ENCODE assay signal across 26 cellular contexts in the genomic region with DNA sequence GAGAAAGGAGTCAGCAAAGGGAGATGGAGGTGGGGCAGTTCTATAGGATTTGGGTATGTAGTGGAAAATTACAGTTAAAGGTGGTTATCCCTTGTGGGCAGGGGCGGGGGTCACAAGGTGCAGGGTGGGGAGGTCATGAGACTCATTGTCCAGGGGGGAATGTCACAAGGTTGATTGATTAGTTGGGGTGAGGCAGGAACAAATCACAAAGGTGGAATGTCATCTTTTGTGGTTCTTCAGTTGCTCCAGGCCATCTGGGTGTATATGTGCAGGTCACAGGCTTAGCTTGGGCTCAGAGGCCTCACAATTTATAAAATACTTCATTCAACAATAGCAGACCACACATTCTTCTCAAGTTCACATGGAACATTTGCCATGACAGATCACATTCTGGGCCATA.
"Had no signal": no experiment of that assay in that cellular context is flagged by ENCODE, and none has a peak within 500 bp of the region (broad histone marks: within the 10 kb centered on the region; RNA-seq: fewer than 3 reads in every experiment).

No MANE protein-coding gene starts in this region.

- H3K4me2 ChIP-seq: smooth muscle cell had no signal

- H3K4me1 ChIP-seq: gastrocnemius medialis had no signal

- DNase-seq: dermis blood vessel endothelial cell; effector memory CD8-positive, alpha-beta T cell; foreskin fibroblast; gastrocnemius medialis; head of caudate nucleus; kidney; midbrain; naive thymus-derived CD4-positive, alpha-beta T cell; nucleus accumbens; posterior cingulate gyrus; retina; stimulated activated CD4-positive, alpha-beta T cell treated with anti-CD3 and anti-CD28 coated beads, Interleukin-12 subunit alpha, Interleukin-12 subunit beta, amount 100 ng/mL, for 4 hours; stimulated activated CD4-positive, alpha-beta T cell treated with anti-CD3 and anti-CD28 coated beads, Interleukin-2, amount 100 ng/mL, for 24 hours; stimulated activated CD4-positive, alpha-beta T cell treated with anti-CD3 and anti-CD28 coated beads, Interleukin-4, amount 100 ng/mL, for 24 hours; stimulated activated naive CD4-positive, alpha-beta T cell treated with Interleukin-2 at 50 U/mL for 16 hours; stomach; thyroid gland; trophoblast cell had no signal

- ATAC-seq: effector memory CD8-positive, alpha-beta T cell; esophagus mucosa; gastrocnemius medialis; left lobe of liver; naive thymus-derived CD4-positive, alpha-beta T cell; sciatic nerve; stimulated activated effector memory CD8-positive, alpha-beta T cell treated with anti-CD3 and anti-CD28 coated beads, Interleukin-12 subunit alpha, Interleukin-12 subunit beta, amount 100 ng/mL, for 72 hours had no signal

- H3K9me3 ChIP-seq: gastrocnemius medialis, stomach, thyroid gland had no signal

- H3K36me3 ChIP-seq: gastrocnemius medialis, stomach, thyroid gland had no signal

- H3K4me3 ChIP-seq: coronary artery, gastrocnemius medialis, lung, smooth muscle cell, stomach, thyroid gland had no signal

- H3K27me3 ChIP-seq: gastrocnemius medialis, stomach, thyroid gland had no signal

- H3K27ac ChIP-seq: coronary artery, epithelial cell of prostate, gastrocnemius medialis, stomach, thyroid gland had no signal
